ENCODE assay signal across 8 cellular contexts in genomic region chr17:12545877-12546513, GRCh38.
DNase-seq lines count a peak whose midpoint lies in the region; ATAC-seq and TF ChIP-seq lines count a peak whose summit lies in the region.

No MANE protein-coding gene starts in this region.

- ATAC-seq in GM18511 (IDR thresholded peaks at IDR 0.05; ENCODE audit: unreplicated experiment), result peak; percentile 68
- no peak for ATAC-seq in HG03025 (IDR thresholded peaks at IDR 0.05; ENCODE audit: low FRiP score, unreplicated experiment)

- H3K36me3 ChIP-seq in BJ (ENCODE audit: control insufficient read depth, insufficient read depth, low read length) (no peaks in the 10 kb centered on the region), ovary (no peaks in the 10 kb centered on the region)

- TF ChIP-seq CTCF in BJ (IDR thresholded peaks at IDR 0.05; ENCODE audit: insufficient read depth, low read depth, low read length) (peak; percentile 85), ovary (IDR thresholded peaks at IDR 0.05) (peak; percentile 31 to 50 (median 40))

- H3K4me3 ChIP-seq in BJ (ENCODE audit: low read depth, low read length) (no peak overlapping the region), ovary (no peak overlapping the region)

- no peak for TF ChIP-seq POLR2A in ovary (IDR thresholded peaks at IDR 0.05)

- CTCF ChIA-PET in BJ (lab: Yijun Ruan, JAX), result interaction anchor here (0.6 to 8.6 kb wide), 35 partner anchors 8 to 307 kb away, joined by 3 to 90 read pairs (median 4); partner anchors contain the start of gene MYOCD

- no peaks in the 10 kb centered on the region for H3K9me3 ChIP-seq in ovary

- POLR2A ChIA-PET in BJ (lab: Charles Lee), result interaction anchor here (0.6 kb wide), 1 partner anchor 119 kb away, joined by 5 read pairs; no protein-coding TSS in a partner anchor

- H3K4me1 ChIP-seq in ovary (ENCODE audit: insufficient read depth), result peaks cover 3% of the 10 kb centered on the region

- 31 to 39% (median 36%) methylated on average over 9 of the region's 9 CpGs for WGBS in ovary, 3 donors

- H3K27me3 ChIP-seq in BJ (ENCODE audit: control insufficient read depth, insufficient read depth, low read length) (no peaks in the 10 kb centered on the region), ovary (no peaks in the 10 kb centered on the region)

- no peak for TF ChIP-seq EP300 in ovary (IDR thresholded peaks at IDR 0.05)

- no peak overlapping the region for H3K27ac ChIP-seq in ovary

- in situ Hi-C loops in SK-MEL-5 (cut with HindIII; ENCODE audit: low pct_unique_long_range_greater_than_20kb, low sequenced_read_pairs), result no loop called here

- no peak for DNase-seq in BJ (ENCODE audit: low read depth)
- DNase-seq in HT-29 (ENCODE audit: low spot score), result peak; percentile 60
- DNase-seq in SK-MEL-5 (ENCODE audit: low read depth, low spot score), result peak; percentile 80
- DNase-seq in fibroblast of the conjunctiva (ENCODE audit: low read depth), result peak; percentile 29
- DNase-seq in ovary, result peak; percentile 22 to 46 (median 24)
- DNase-seq in NK-92 (lab: John Stamatoyannopoulos, UW; ENCODE audit: unreplicated experiment), result no peak

- intact Hi-C loops in ovary (cut with DNase I), result loop anchor here in 3 of 4 donors (2.0 to 10.0 kb wide), 3 partner anchors 121 to 459 kb away; no protein-coding TSS in a partner anchor

Comparison
In these comparisons a context has a peak if more than half of its experiments do, and no peak if none do; other contexts are left out.
1. DNase-seq: peak in HT-29 (single experiment), SK-MEL-5 (single experiment), fibroblast of the conjunctiva (single experiment) and ovary (5 of 5); none in BJ (single experiment) and NK-92 (single experiment).